ENCODE assay signal across 8 cellular contexts in genomic region chr3:182980204-182981037, GRCh38. TPM values are rescaled to one million over a fixed set of nuclear protein-coding genes. Genes with fewer than 3 reads are reported as not detected.
DNase-seq lines count a peak whose midpoint lies in the region; ATAC-seq, FAIRE-seq and TF ChIP-seq lines count a peak whose summit lies in the region.

TSS of gene DCUN1D1 (minus strand) at chr3:182980538. CDS start at chr3:182980489, 49 bp downstream.

- H3K27ac ChIP-seq in OCI-LY1 (ENCODE audit: low read depth, low read length, poor library complexity, severe bottlenecking), result peak within 1 kb of the TSS; percentile 60
- H3K27ac ChIP-seq in endothelial cell of umbilical vein (ENCODE audit: insufficient read depth, low read depth, low read length), result peak within 1 kb of the TSS; percentile 68

- no peaks in the 10 kb centered on the region for H3K9me2 ChIP-seq in OCI-LY1 (ENCODE audit: low read depth, low read length)

- POLR2A ChIA-PET in endothelial cell of umbilical vein (lab: Charles Lee), result interaction anchor here (0.7 kb wide), 1 partner anchor 12 kb away, joined by 3 read pairs; no protein-coding TSS in a partner anchor

- peak; percentile 63 for TF ChIP-seq POLR2A in endothelial cell of umbilical vein (IDR thresholded peaks at IDR 0.05; ENCODE audit: low read depth, low read length)

- peak within 1 kb of the TSS; percentile 77 for H3K27ac Mint-ChIP-seq in Calu3 (ENCODE audit: unreplicated experiment)

- H3K4me1 ChIP-seq in OCI-LY1 (ENCODE audit: insufficient read depth, low read length, severe bottlenecking) (peaks cover 47% of the 10 kb centered on the region), endothelial cell of umbilical vein (ENCODE audit: control insufficient read depth, extremely low read depth, insufficient read depth, low read length) (peaks cover 15% of the 10 kb centered on the region)

- H3K36me3 Mint-ChIP-seq in Calu3 (ENCODE audit: insufficient read depth, unreplicated experiment), result peaks cover 25% of the 10 kb centered on the region

- DNase-seq in Calu3, result peak; percentile 98
- DNase-seq in HTR-8/SVneo (ENCODE audit: insufficient read length, low spot score), result peak; percentile 93
- DNase-seq in activated CD8-positive, alpha-beta memory T cell treated with anti-CD3 and anti-CD28 coated beads, Interleukin-2, amount 50 U/mL, for 48 hours, result peak; percentile 95
- peak; percentile 82 for DNase-seq in endothelial cell of umbilical vein (ENCODE audit: low read depth, low spot score)
- DNase-seq in middle frontal gyrus (ENCODE audit: extremely low spot score, low spot score), result peak; percentile 76
- peak; percentile 73 to 76 for DNase-seq in stimulated activated CD8-positive, alpha-beta memory T cell treated with anti-CD3 and anti-CD28 coated beads, Interleukin-2, amount 100 ng/mL, for 1 hour (ENCODE audit: low read depth in 2 of 2)

- H3K9me3 ChIP-seq in OCI-LY1 (ENCODE audit: low read length), result no peaks in the 10 kb centered on the region
- H3K9me3 ChIP-seq in endothelial cell of umbilical vein (replicated peaks; ENCODE audit: control insufficient read depth, insufficient read depth, low read length), result no peaks in the 10 kb centered on the region

- dilution Hi-C loops in endothelial cell of umbilical vein (cut with MboI; ENCODE audit: extremely low pct_ligation_motif_present, low sequenced_read_pairs), result no loop called here

- H3K9ac ChIP-seq in OCI-LY1 (ENCODE audit: low read length) (peak within 1 kb of the TSS; percentile 90), endothelial cell of umbilical vein (replicated peaks; ENCODE audit: extremely low read depth, insufficient read depth, low read length) (peak within 1 kb of the TSS; percentile 84)

- peaks cover 44% of the 10 kb centered on the region for H3K79me2 ChIP-seq in OCI-LY1 (ENCODE audit: insufficient read depth, low read length)
- H3K79me2 ChIP-seq in endothelial cell of umbilical vein (ENCODE audit: control insufficient read depth, insufficient read depth, low read length), result peaks cover 44% of the 10 kb centered on the region

- peak within 1 kb of the TSS; percentile 82 for H3K4me2 ChIP-seq in OCI-LY1 (ENCODE audit: low read length)
- H3K4me2 ChIP-seq in endothelial cell of umbilical vein (ENCODE audit: insufficient read depth, low read length), result peak within 1 kb of the TSS; percentile 98

- H3K27me3 Mint-ChIP-seq in Calu3 (ENCODE audit: unreplicated experiment), result no peaks in the 10 kb centered on the region

- H3F3A ChIP-seq in OCI-LY1 (ENCODE audit: insufficient read depth, low read length), result no peaks in the 10 kb centered on the region

- H3K4me3 ChIP-seq in OCI-LY1 (ENCODE audit: low read depth, low read length, poor library complexity, severe bottlenecking) (peak within 1 kb of the TSS; percentile 96), endothelial cell of umbilical vein (replicated peaks in 1 of 3; ENCODE audit: insufficient read depth in 1 of 3, low read depth in 1 of 3, low read length in 3 of 3) (peak within 1 kb of the TSS; percentile 71 to 98 (median 93))

- TF ChIP-seq CTCF in Calu3 (IDR thresholded peaks at IDR 0.05; ENCODE audit: unreplicated experiment) (no peak), OCI-LY1 (IDR thresholded peaks at IDR 0.05; ENCODE audit: low read length) (no peak), endothelial cell of umbilical vein (IDR thresholded peaks at IDR 0.05; ENCODE audit: extremely low read depth in 1 of 2, insufficient read depth in 1 of 2, low read depth in 1 of 2, low read length in 2 of 2) (no peak)

- H4K20me1 ChIP-seq in OCI-LY1 (ENCODE audit: insufficient read depth, low read length) (no peaks in the 10 kb centered on the region), endothelial cell of umbilical vein (replicated peaks; ENCODE audit: control insufficient read depth, extremely low read depth, insufficient read depth, low read length) (peaks cover 2% of the 10 kb centered on the region)

- ATAC-seq in GM21367 (IDR thresholded peaks at IDR 0.05; ENCODE audit: unreplicated experiment), result peak; percentile 83

- FAIRE-seq in HTR-8/SVneo (lab: Jason Lieb, UNC) (peak; percentile 4), endothelial cell of umbilical vein (lab: Jason Lieb, UNC) (peak; percentile 60)

- H3K9me1 ChIP-seq in endothelial cell of umbilical vein (replicated peaks; ENCODE audit: control insufficient read depth, extremely low read depth, insufficient read depth, low read length), result no peaks in the 10 kb centered on the region

- 0 out of 2 replicates have a peak within 1 kb of the TSS, but pooled peaks have one; percentile 36 for H2AFZ ChIP-seq in OCI-LY1 (ENCODE audit: low read length)
- H2AFZ ChIP-seq in endothelial cell of umbilical vein (ENCODE audit: low read depth, low read length), result peak within 1 kb of the TSS; percentile 99

- BruUV-seq in Calu3 (replicated peaks; lab: Mats Ljungman, UMichigan) (no TSS peak), endothelial cell of umbilical vein (replicated peaks; lab: Mats Ljungman, UMichigan) (no TSS peak)

- no peaks in the 10 kb centered on the region for H3K36me3 ChIP-seq in OCI-LY1 (ENCODE audit: insufficient read depth, low read length)
- no peaks in the 10 kb centered on the region for H3K36me3 ChIP-seq in endothelial cell of umbilical vein (ENCODE audit: control insufficient read depth in 2 of 2, extremely low read depth in 1 of 2, insufficient read depth in 2 of 2, low read length in 2 of 2)

- H3K27me3 ChIP-seq in OCI-LY1 (ENCODE audit: insufficient read depth, low read length), result no peaks in the 10 kb centered on the region
- H3K27me3 ChIP-seq in endothelial cell of umbilical vein (ENCODE audit: control insufficient read depth in 2 of 2, insufficient read depth in 2 of 2, low read length in 2 of 2), result no peaks in the 10 kb centered on the region

- CTCF ChIA-PET in Calu3 (lab: Charles Lee), result no interaction called here
- CTCF ChIA-PET in endothelial cell of umbilical vein (lab: Charles Lee), result interaction anchor here (1.0 to 1.2 kb wide), 2 partner anchors 17 to 203 kb away, joined by 3 read pairs; no protein-coding TSS in a partner anchor

- H3K4me3 Mint-ChIP-seq in Calu3 (ENCODE audit: low read depth, unreplicated experiment), result peak within 1 kb of the TSS; percentile 92

- H3K9me3 Mint-ChIP-seq in Calu3 (ENCODE audit: low read depth, unreplicated experiment), result no peaks in the 10 kb centered on the region

- H3K4me1 Mint-ChIP-seq in Calu3 (ENCODE audit: low read depth, unreplicated experiment), result peaks cover 9% of the 10 kb centered on the region

- intact Hi-C loops in Calu3 (cut with micrococcal nuclease; ENCODE audit: unreplicated experiment) (no loop called here), endothelial cell of umbilical vein (cut with micrococcal nuclease) (no loop called here)

TF ChIP-seq in endothelial cell of umbilical vein, 7 proteins besides CTCF, POLR2A, EP300 and RAD21:
- TF ChIP-seq POLR2AphosphoS5 (IDR thresholded peaks at IDR 0.05; ENCODE audit: insufficient read depth, low read depth, low read length) (peak; percentile 82), EZH2 (IDR thresholded peaks at IDR 0.05; ENCODE audit: borderline replicate concordance, low read depth, low read length, severe bottlenecking) (no peak), JUN (IDR thresholded peaks at IDR 0.05; ENCODE audit: borderline replicate concordance, insufficient read depth, insufficient read length, low read depth) (no peak), GATA2 (IDR thresholded peaks at IDR 0.05; ENCODE audit: insufficient read depth, insufficient read length, low read depth, low read length) (no peak), FOS (IDR thresholded peaks at IDR 0.05; ENCODE audit: borderline replicate concordance, insufficient read depth, low read length) (no peak), MYC (IDR thresholded peaks at IDR 0.05; ENCODE audit: low read depth, low read length) (no peak)
- TF ChIP-seq, protein P1, sequence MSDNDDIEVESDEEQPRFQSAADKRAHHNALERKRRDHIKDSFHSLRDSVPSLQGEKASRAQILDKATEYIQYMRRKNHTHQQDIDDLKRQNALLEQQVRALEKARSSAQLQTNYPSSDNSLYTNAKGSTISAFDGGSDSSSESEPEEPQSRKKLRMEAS (IDR thresholded peaks at IDR 0.05; ENCODE audit: insufficient read depth, insufficient read length), result no peak

RNA-seq across cellular contexts. Expression of gene DCUN1D1, which starts in this region (rescaled TPM):
- total RNA-seq in Calu3 (2022) (98.7 and 99.3 TPM in 2 replicates), endothelial cell of umbilical vein (35.0 and 41.3 TPM in 2 replicates)
- polyA plus RNA-seq in endothelial cell of umbilical vein, result 3.4 and 4.9 TPM in 2 replicates
- 8.4 and 10.0 TPM in 2 replicates for polyA plus RNA-seq in endothelial cell of umbilical vein (2011; cell fraction: cytosol; rRNA removed)
- polyA plus RNA-seq in endothelial cell of umbilical vein (2011; cell fraction: nucleus; rRNA removed), result 12.1 and 15.2 TPM in 2 replicates
- polyA plus RNA-seq in endothelial cell of umbilical vein (2012), result 14.6 and 24.5 TPM in 2 replicates
- polyA minus RNA-seq in endothelial cell of umbilical vein, result 13.9 and 39.6 TPM in 2 replicates
- polyA minus RNA-seq in endothelial cell of umbilical vein (2011; cell fraction: cytosol; rRNA and poly(A)+ RNA removed), result 26.7 TPM
- polyA minus RNA-seq in endothelial cell of umbilical vein (2011; cell fraction: nucleus; rRNA and poly(A)+ RNA removed), result 10.2 and 10.9 TPM in 2 replicates

Comparison
In these comparisons a context has a peak if more than half of its experiments do, and no peak if none do; other contexts are left out.
1. Peak in every context shown above with its lines: DNase-seq, ATAC-seq, H3K4me3 ChIP-seq and H3K27ac ChIP-seq.